ENCODE assay signal across 21 cellular contexts in genomic region chr1:4963251-4963650, GRCh38.
DNase-seq lines count a peak whose midpoint lies in the region; ATAC-seq, FAIRE-seq and TF ChIP-seq lines count a peak whose summit lies in the region.
"Had no signal": no experiment of that assay in that cellular context is flagged by ENCODE, and none has a peak within 500 bp of the region (broad histone marks: within the 10 kb centered on the region; RNA-seq: fewer than 3 reads in every experiment).

No MANE protein-coding gene starts in this region.

- no peak overlapping the region for H2AFZ ChIP-seq in hepatocyte

- H3K9me2 ChIP-seq in hepatocyte (replicated peaks; ENCODE audit: insufficient read depth) = no peaks in the 10 kb centered on the region

- CTCF ChIA-PET in A549 (lab: Yijun Ruan, JAX) = no interaction called here

- H3K27me3 ChIP-seq in hepatocyte = no peaks in the 10 kb centered on the region
- H3K27me3 ChIP-seq: ovary had no signal

- POLR2A ChIA-PET in A549 (lab: Yijun Ruan, JAX) = no interaction called here

- DNase-seq in A549 (ENCODE audit: low read depth in 1 of 2, low spot score in 1 of 2) = peak; percentile 26 to 33
- peak; percentile 70 for DNase-seq in HK-2 (ENCODE audit: unreplicated experiment)
- peak; percentile 92 for DNase-seq in SW480 (ENCODE audit: low spot score)
- DNase-seq in hepatocyte (ENCODE audit: low spot score) = peak; percentile 20
- DNase-seq in coronary artery (ENCODE audit: low spot score) = no peak
- DNase-seq in midbrain (lab: John Stamatoyannopoulos, UW) = no peak
- no peak for DNase-seq in nucleus accumbens (lab: John Stamatoyannopoulos, UW)
- no peak for DNase-seq in activated CD8-positive, alpha-beta memory T cell treated with anti-CD3 and anti-CD28 coated beads, Interleukin-2, amount 50 U/mL, for 48 hours
- DNase-seq: activated B cell treated with CpG ODN at 0.5 μM for 24 hours; activated CD4-positive, alpha-beta memory T cell treated with anti-CD3 and anti-CD28 coated beads for 36 hours; activated naive CD4-positive, alpha-beta T cell treated with anti-CD3 and anti-CD28 coated beads, Interleukin-2, amount 50 U/mL, for 16 hours; activated T-cell treated with anti-CD3 and anti-CD28 coated beads, Interleukin-2, amount 50 U/mL, for 1 hour; CD4-positive, CD25-positive, alpha-beta regulatory T cell; DMS53; endodermal cell; Karpas-422; naive B cell; NCI-H146; ovary; stimulated activated CD4-positive, alpha-beta T cell treated with anti-CD3 and anti-CD28 coated beads, Interleukin-1b, Interleukin-23, amount 100 ng/mL, for 48 hours had no signal

- peak overlapping the region in 1 of 2 experiments; percentile 60; a peak in 2 of 6 replicates for H3K27ac ChIP-seq in A549
- no peak overlapping the region for H3K27ac ChIP-seq in hepatocyte
- H3K27ac ChIP-seq in coronary artery = no peak overlapping the region
- H3K27ac ChIP-seq: ovary had no signal

- no peaks in the 10 kb centered on the region for H3K79me2 ChIP-seq in hepatocyte

- peak overlapping the region; percentile 41 for H3K4me2 ChIP-seq in A549
- no peak overlapping the region for H3K4me2 ChIP-seq in hepatocyte

- TF ChIP-seq CTCF in A549 (IDR thresholded peaks at IDR 0.05) = no peak
- no peak for TF ChIP-seq CTCF in hepatocyte (IDR thresholded peaks at IDR 0.05; ENCODE audit: poor library complexity)
- TF ChIP-seq CTCF in coronary artery (IDR thresholded peaks at IDR 0.05) = no peak

- no peak for TF ChIP-seq EP300 in A549 (IDR thresholded peaks at IDR 0.05)

- H3K9me3 ChIP-seq in A549 = no peaks in the 10 kb centered on the region
- H3K9me3 ChIP-seq in hepatocyte (ENCODE audit: low read depth) = no peaks in the 10 kb centered on the region
- H3K9me3 ChIP-seq: ovary had no signal

- FAIRE-seq in A549 (lab: Jason Lieb, UNC) = no peak
- FAIRE-seq: islet of Langerhans had no signal

- ATAC-seq in A549 = peak; percentile 75 to 85

- no peaks in the 10 kb centered on the region for H3K36me3 ChIP-seq in hepatocyte (replicated peaks; ENCODE audit: insufficient read depth, low read depth)
- H3K36me3 ChIP-seq: ovary had no signal

- no peak overlapping the region for H3K4me3 ChIP-seq in A549
- no peak overlapping the region for H3K4me3 ChIP-seq in hepatocyte
- H3K4me3 ChIP-seq in coronary artery = no peak overlapping the region
- H3K4me3 ChIP-seq: ovary had no signal

- no peaks in the 10 kb centered on the region for H4K20me1 ChIP-seq in hepatocyte (ENCODE audit: insufficient read depth, poor library complexity, severe bottlenecking)

- TF ChIP-seq RAD21 in A549 (conservative IDR thresholded peaks at IDR 0.05 in 1 of 2, IDR thresholded peaks at IDR 0.05 in 1 of 2) = no peak

- 5% methylated on average over 6 of the region's 8 CpGs for WGBS in A549 (ENCODE audit: missing lambda C conversion rate)
- WGBS in hepatocyte (ENCODE audit: low lambda C conversion rate, missing lambda C conversion rate) = 75% methylated on average over 8 of the region's 8 CpGs

- H3K4me1 ChIP-seq in A549 (0 out of 3 replicates have a peak, but pooled peaks cover 3% of the 10 kb centered on the region), hepatocyte (ENCODE audit: insufficient read depth) (no peaks in the 10 kb centered on the region)

- TF ChIP-seq POLR2A in A549 (IDR thresholded peaks at IDR 0.05; ENCODE audit: low read length) = no peak

TF ChIP-seq in A549, 52 proteins besides CTCF, POLR2A, EP300 and RAD21:
- TF ChIP-seq FOSL2 (IDR thresholded peaks at IDR 0.05) = 0 out of 2 replicates have a peak, but pooled peaks have one; percentile 27
- TF ChIP-seq FOSL2 (CRISPR knock-in tag; IDR thresholded peaks at IDR 0.05) = 0 out of 2 replicates have a peak, but pooled peaks have one; percentile 31
- peak; percentile 37; the same call in 1 of the 2 replicates for TF ChIP-seq JUNB (IDR thresholded peaks at IDR 0.05)
- TF ChIP-seq HOXB5 (CRISPR knock-in tag; IDR thresholded peaks at IDR 0.05) = no peak
- TF ChIP-seq FOXS1 (CRISPR knock-in tag; IDR thresholded peaks at IDR 0.05) = no peak
TF ChIP-seq in A549: peak in this region for 2.

Comparison
In these comparisons a context has a peak if more than half of its experiments do, and no peak if none do; other contexts are left out.
1. DNase-seq: peak in A549 (2 of 2), HK-2 (single experiment), SW480 (single experiment) and hepatocyte (single experiment); none in coronary artery (single experiment), midbrain (single experiment), nucleus accumbens (0 of 56) and activated CD8-positive, alpha-beta memory T cell treated with anti-CD3 and anti-CD28 coated beads, Interleukin-2, amount 50 U/mL, for 48 hours (single experiment).